Comparison of ENCODE assay signal across 11 cellular contexts in the genomic region with DNA sequence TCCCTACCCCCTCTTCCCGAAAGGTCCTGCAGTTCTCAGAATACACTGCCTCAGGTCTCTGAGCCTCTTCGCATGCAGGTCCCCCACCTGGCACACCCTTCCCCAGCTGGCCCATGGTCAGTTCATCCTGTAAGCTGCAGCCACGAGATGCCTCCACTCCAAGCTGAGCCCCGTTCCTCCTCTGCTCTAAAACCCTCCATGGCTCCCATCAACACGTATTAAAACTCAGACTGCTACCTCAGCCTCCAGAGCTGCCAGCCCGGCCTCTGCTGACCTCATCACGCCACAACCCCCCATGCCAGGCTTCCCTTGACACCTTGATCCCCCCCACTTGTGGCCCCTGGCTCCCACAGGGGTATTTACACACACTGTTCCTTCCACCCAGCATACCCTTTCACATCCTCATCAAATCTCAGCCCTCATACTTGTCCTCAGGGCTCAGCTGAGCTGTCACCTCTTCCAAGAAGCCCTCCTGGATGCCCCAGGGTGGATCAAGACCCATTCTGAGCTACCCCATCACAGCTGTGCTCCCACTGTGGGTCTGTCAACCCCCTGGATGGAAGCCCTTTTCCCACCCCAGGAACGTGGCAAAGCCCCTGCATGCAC. TPM values are rescaled to one million over a fixed set of nuclear protein-coding genes. Genes with fewer than 3 reads are reported as not detected.
DNase-seq lines count a peak whose midpoint lies in the region; ATAC-seq and TF ChIP-seq lines count a peak whose summit lies in the region.
"Had no signal": no experiment of that assay in that cellular context is flagged by ENCODE, and none has a peak within 500 bp of the region (broad histone marks: within the 10 kb centered on the region; RNA-seq: fewer than 3 reads in every experiment).

No MANE protein-coding gene starts in this region.

- ATAC-seq in activated CD8-positive, alpha-beta T cell treated with anti-CD3 and anti-CD28 coated beads for 36 hours, result no peak
- no peak for ATAC-seq in activated CD8-positive, alpha-beta T cell treated with anti-CD3 and anti-CD28 coated beads, Interleukin-2, amount 10 ng/mL, durations not matched to agents 7 days and 5 days

- CTCF ChIA-PET in activated CD8-positive, alpha-beta T cell treated with anti-CD3 and anti-CD28 coated beads for 36 hours (lab: Charles Lee), result no interaction called here
- CTCF ChIA-PET in activated CD8-positive, alpha-beta T cell treated with anti-CD3 and anti-CD28 coated beads, Interleukin-2, amount 10 ng/mL, durations not matched to agents 7 days and 5 days (lab: Charles Lee), result no interaction called here
- CTCF ChIA-PET in mammary epithelial cell (lab: Charles Lee; ENCODE audit: low non-redundant PET), result no interaction called here

- 73% methylated on average over 6 of the region's 8 CpGs for WGBS in mammary epithelial cell (ENCODE audit: low coverage, missing lambda C conversion rate)

- H3K27me3 Mint-ChIP-seq in activated CD8-positive, alpha-beta T cell treated with anti-CD3 and anti-CD28 coated beads for 36 hours, result peaks cover 13% of the 10 kb centered on the region
- H3K27me3 Mint-ChIP-seq in activated CD8-positive, alpha-beta T cell treated with anti-CD3 and anti-CD28 coated beads, Interleukin-2, amount 10 ng/mL, durations not matched to agents 7 days and 5 days (ENCODE audit: low read depth), result peaks cover 17% of the 10 kb centered on the region

- dilution Hi-C loops in mammary epithelial cell (cut with HindIII; ENCODE audit: low sequenced_read_pairs), result no loop called here

- H3K9me3 Mint-ChIP-seq in activated CD8-positive, alpha-beta T cell treated with anti-CD3 and anti-CD28 coated beads for 36 hours, result no peaks in the 10 kb centered on the region
- no peaks in the 10 kb centered on the region for H3K9me3 Mint-ChIP-seq in activated CD8-positive, alpha-beta T cell treated with anti-CD3 and anti-CD28 coated beads, Interleukin-2, amount 10 ng/mL, durations not matched to agents 7 days and 5 days (ENCODE audit: insufficient read depth)

- intact Hi-C loops in activated CD8-positive, alpha-beta T cell treated with anti-CD3 and anti-CD28 coated beads for 36 hours (cut with micrococcal nuclease), result no loop called here
- intact Hi-C loops in mammary epithelial cell (cut with micrococcal nuclease), result no loop called here

- H3K4me1 ChIP-seq in mammary epithelial cell (ENCODE audit: insufficient read depth, low read length) (peaks cover 10% of the 10 kb centered on the region), mucosa of rectum (ENCODE audit: control insufficient read depth in 2 of 2, insufficient read depth in 2 of 2, low read length in 2 of 2) (peaks cover 12 to 19% of the 10 kb centered on the region in 2 donors)

- no peaks in the 10 kb centered on the region for H3K79me2 ChIP-seq in mammary epithelial cell (ENCODE audit: insufficient read depth, low read length)

- no peaks in the 10 kb centered on the region for H3K36me3 Mint-ChIP-seq in activated CD8-positive, alpha-beta T cell treated with anti-CD3 and anti-CD28 coated beads for 36 hours (ENCODE audit: low read depth)
- no peaks in the 10 kb centered on the region for H3K36me3 Mint-ChIP-seq in activated CD8-positive, alpha-beta T cell treated with anti-CD3 and anti-CD28 coated beads, Interleukin-2, amount 10 ng/mL, durations not matched to agents 7 days and 5 days (ENCODE audit: low read depth)

- H3K27ac Mint-ChIP-seq in activated CD8-positive, alpha-beta T cell treated with anti-CD3 and anti-CD28 coated beads for 36 hours, result no peak overlapping the region
- H3K27ac Mint-ChIP-seq in activated CD8-positive, alpha-beta T cell treated with anti-CD3 and anti-CD28 coated beads, Interleukin-2, amount 10 ng/mL, durations not matched to agents 7 days and 5 days, result no peak overlapping the region

- no TSS peak for BruUV-seq in mammary epithelial cell (replicated peaks; lab: Mats Ljungman, UMichigan)

- H3K4me3 ChIP-seq in mammary epithelial cell (replicated peaks in 1 of 3; ENCODE audit: insufficient read depth in 1 of 3, low read depth in 2 of 3, low read length in 3 of 3) (peak overlapping the region in 1 of 3 experiments; percentile 62), mucosa of rectum (ENCODE audit: low read length in 2 of 2) (peak overlapping the region; percentile 56 to 60)

- no peaks in the 10 kb centered on the region for H3K36me3 ChIP-seq in mammary epithelial cell (ENCODE audit: insufficient read depth, low read length)
- no peaks in the 10 kb centered on the region for H3K36me3 ChIP-seq in mucosa of rectum (ENCODE audit: control insufficient read depth in 2 of 2, insufficient read depth in 2 of 2, low read length in 2 of 2)

- no peak for TF ChIP-seq CTCF in activated CD8-positive, alpha-beta T cell treated with anti-CD3 and anti-CD28 coated beads for 36 hours (IDR thresholded peaks at IDR 0.05)
- TF ChIP-seq CTCF in mammary epithelial cell (conservative IDR thresholded peaks at IDR 0.05 in 1 of 2, IDR thresholded peaks at IDR 0.05 in 1 of 2; ENCODE audit: extremely low read depth in 1 of 2, insufficient read depth in 1 of 2, low read depth in 1 of 2, low read length in 2 of 2), result no peak

- POLR2A ChIA-PET in activated CD8-positive, alpha-beta T cell treated with anti-CD3 and anti-CD28 coated beads for 36 hours (lab: Charles Lee), result no interaction called here
- POLR2A ChIA-PET in activated CD8-positive, alpha-beta T cell treated with anti-CD3 and anti-CD28 coated beads, Interleukin-2, amount 10 ng/mL, durations not matched to agents 7 days and 5 days (lab: Charles Lee), result no interaction called here

- H3K9ac ChIP-seq in mammary epithelial cell (ENCODE audit: insufficient read depth, low read length) (no peak overlapping the region), mucosa of rectum (ENCODE audit: low read depth in 1 of 2, low read length in 2 of 2) (no peak overlapping the region)

- H3K4me3 Mint-ChIP-seq in activated CD8-positive, alpha-beta T cell treated with anti-CD3 and anti-CD28 coated beads for 36 hours, result peak overlapping the region; percentile 55
- H3K4me3 Mint-ChIP-seq in activated CD8-positive, alpha-beta T cell treated with anti-CD3 and anti-CD28 coated beads, Interleukin-2, amount 10 ng/mL, durations not matched to agents 7 days and 5 days, result no peak overlapping the region

- peaks cover 18% of the 10 kb centered on the region for H3K4me1 Mint-ChIP-seq in activated CD8-positive, alpha-beta T cell treated with anti-CD3 and anti-CD28 coated beads for 36 hours (ENCODE audit: low read depth)
- no peaks in the 10 kb centered on the region for H3K4me1 Mint-ChIP-seq in activated CD8-positive, alpha-beta T cell treated with anti-CD3 and anti-CD28 coated beads, Interleukin-2, amount 10 ng/mL, durations not matched to agents 7 days and 5 days (ENCODE audit: low read depth)

- DNase-seq in activated CD8-positive, alpha-beta T cell treated with anti-CD3 and anti-CD28 coated beads for 36 hours, result no peak
- no peak for DNase-seq in activated CD8-positive, alpha-beta T cell treated with anti-CD3 and anti-CD28 coated beads, Interleukin-2, amount 10 ng/mL, durations not matched to agents 7 days and 5 days
- DNase-seq in mammary epithelial cell (no peak), NCI-H2171 treated with DMSO at 0.1 percent for 48 hours (lab: John Stamatoyannopoulos, UW) (no peak), anterior cingulate cortex (lab: John Stamatoyannopoulos, UW) (no peak), CD1c-positive myeloid dendritic cell (ENCODE audit: extremely low spot score) (no peak)
- DNase-seq: ACHN; central memory CD4-positive, alpha-beta T cell; GOT3 had no signal

- H4K20me1 ChIP-seq in mammary epithelial cell (ENCODE audit: insufficient read depth, low read length), result no peaks in the 10 kb centered on the region

- peak overlapping the region; percentile 90 for H3K4me2 ChIP-seq in mammary epithelial cell (ENCODE audit: insufficient read depth, low read depth, low read length)

- no peaks in the 10 kb centered on the region for H3K9me3 ChIP-seq in mammary epithelial cell (replicated peaks; ENCODE audit: insufficient read depth, low read length)
- H3K9me3 ChIP-seq in mucosa of rectum (ENCODE audit: control insufficient read depth in 2 of 2, low read length in 2 of 2), result no peaks in the 10 kb centered on the region

- no peak overlapping the region for H3K27ac ChIP-seq in mammary epithelial cell (ENCODE audit: insufficient read depth, low read depth, low read length)
- H3K27ac ChIP-seq in mucosa of rectum (ENCODE audit: low read depth in 2 of 2, low read length in 2 of 2), result no peak overlapping the region
- H3K27ac ChIP-seq in temporal lobe (ENCODE audit: low read depth, low read length), result peak overlapping the region; percentile 92

- in situ Hi-C loops in mammary epithelial cell (cut with MboI; ENCODE audit: low sequenced_read_pairs in 2 of 2), result no loop called here

- no peak overlapping the region for H2AFZ ChIP-seq in mammary epithelial cell (ENCODE audit: low read depth, low read length)

- H3K27me3 ChIP-seq in mammary epithelial cell (ENCODE audit: insufficient read depth, low read length) (peaks cover 5% of the 10 kb centered on the region), mucosa of rectum (ENCODE audit: control insufficient read depth in 2 of 2, insufficient read depth in 2 of 2, low read length in 2 of 2) (peaks cover 5 to 8% of the 10 kb centered on the region in 2 donors)

RNA-seq across cellular contexts. Expression of gene PTPRS, which starts 48.9 kb away (rescaled TPM):
- total RNA-seq in activated CD8-positive, alpha-beta T cell treated with anti-CD3 and anti-CD28 coated beads for 36 hours, result 1 to 10 TPM; 2.6 to 2.8 TPM
- total RNA-seq in activated CD8-positive, alpha-beta T cell treated with anti-CD3 and anti-CD28 coated beads, Interleukin-2, amount 10 ng/mL, durations not matched to agents 7 days and 5 days, result under 1 TPM in 1 of 2 experiments, not detected in 1; 0.05 TPM
- 10 to 100 TPM; 32.2 to 93.4 TPM for total RNA-seq in mammary epithelial cell
- polyA plus RNA-seq in mammary epithelial cell, result 8.0 TPM
- 22.9 TPM for polyA minus RNA-seq in mammary epithelial cell
- 183 TPM for total RNA-seq in temporal lobe

Comparison
In these comparisons a context has a peak if more than half of its experiments do, and no peak if none do; other contexts are left out.
1. RNA of gene PTPRS, which starts 48.9 kb away (total RNA-seq): 183 TPM in temporal lobe (single experiment) and 32.2 to 93.4 TPM in mammary epithelial cell; 2.6 to 2.8 TPM in activated CD8-positive, alpha-beta T cell treated with anti-CD3 and anti-CD28 coated beads for 36 hours and 0.05 TPM in activated CD8-positive, alpha-beta T cell treated with anti-CD3 and anti-CD28 coated beads, Interleukin-2, amount 10 ng/mL, durations not matched to agents 7 days and 5 days; every median in the first group is over 4 times any median in the second.